ENCODE assay signal across 8 cellular contexts in genomic region chr1:86913896-86914634, GRCh38.
DNase-seq lines count a peak whose midpoint lies in the region; ATAC-seq lines count a peak whose summit lies in the region.

Gene SELENOF, minus strand, starts transcription at chr1:86914126. Its CDS starts 15 bp downstream, at chr1:86914111.

- H3K4me3 ChIP-seq in GM08714 (ENCODE audit: low read length) (peak within 1 kb of the TSS; percentile 99), SK-N-MC (peak within 1 kb of the TSS; percentile 98)

- H3K27ac ChIP-seq in SK-N-MC: peak within 1 kb of the TSS; percentile 93

- H3K9me3 ChIP-seq in SK-N-MC (ENCODE audit: low read depth, low read length): no peaks in the 10 kb centered on the region

- no peaks in the 10 kb centered on the region for H3K27me3 Mint-ChIP-seq in activated naive CD4-positive, alpha-beta T cell treated with anti-CD3 and anti-CD28 coated beads, Interleukin-2, amount 10 ng/mL, durations not matched to agents 7 days and 5 days

- H3K36me3 Mint-ChIP-seq in activated naive CD4-positive, alpha-beta T cell treated with anti-CD3 and anti-CD28 coated beads, Interleukin-2, amount 10 ng/mL, durations not matched to agents 7 days and 5 days: peaks cover 33% of the 10 kb centered on the region

- peaks cover 43% of the 10 kb centered on the region for H3K4me1 Mint-ChIP-seq in activated naive CD4-positive, alpha-beta T cell treated with anti-CD3 and anti-CD28 coated beads, Interleukin-2, amount 10 ng/mL, durations not matched to agents 7 days and 5 days

- H3K9me3 Mint-ChIP-seq in activated naive CD4-positive, alpha-beta T cell treated with anti-CD3 and anti-CD28 coated beads, Interleukin-2, amount 10 ng/mL, durations not matched to agents 7 days and 5 days: no peaks in the 10 kb centered on the region

- H3K9ac ChIP-seq in SK-N-MC (ENCODE audit: insufficient read length): peak within 1 kb of the TSS; percentile 99

- no peak within 1 kb of the TSS for H3K4me3 Mint-ChIP-seq in activated naive CD4-positive, alpha-beta T cell treated with anti-CD3 and anti-CD28 coated beads, Interleukin-2, amount 10 ng/mL, durations not matched to agents 7 days and 5 days

- peak; percentile 85 for ATAC-seq in HG02588 (IDR thresholded peaks at IDR 0.05; ENCODE audit: unreplicated experiment)

- no peak within 1 kb of the TSS for H3K27ac Mint-ChIP-seq in activated naive CD4-positive, alpha-beta T cell treated with anti-CD3 and anti-CD28 coated beads, Interleukin-2, amount 10 ng/mL, durations not matched to agents 7 days and 5 days

- CTCF ChIA-PET in activated naive CD4-positive, alpha-beta T cell treated with anti-CD3 and anti-CD28 coated beads, Interleukin-2, amount 10 ng/mL, durations not matched to agents 7 days and 5 days (lab: Charles Lee): interaction anchor here (1.0 to 3.1 kb wide), 3 partner anchors 131 to 527 kb away, joined by 3 to 10 read pairs (median 7); no protein-coding TSS in a partner anchor

- H3K36me3 ChIP-seq in SK-N-MC (ENCODE audit: insufficient read depth, low read length): peaks cover 23% of the 10 kb centered on the region

- DNase-seq in NCI-H1048 (lab: John Stamatoyannopoulos, UW) (peak; percentile 98), SK-N-MC (ENCODE audit: low read depth, low spot score) (peak; percentile 100), germinal center (ENCODE audit: low spot score) (peak; percentile 97), non-pigmented ciliary epithelial cell (ENCODE audit: low read depth) (peak; percentile 100), superior temporal gyrus (ENCODE audit: extremely low spot score) (peak; percentile 100)
- peak; percentile 100 for DNase-seq in activated naive CD4-positive, alpha-beta T cell treated with anti-CD3 and anti-CD28 coated beads, Interleukin-2, amount 10 ng/mL, durations not matched to agents 7 days and 5 days

Comparison
In these comparisons a context has a peak if more than half of its experiments do, and no peak if none do; other contexts are left out.
1. Peak in every context shown above with its lines: DNase-seq, ATAC-seq, H3K4me3 ChIP-seq and H3K27ac ChIP-seq.